ENCODE assay signal across 9 cellular contexts in genomic region chr19:42132030-42132628, GRCh38. TPM values are rescaled to one million over a fixed set of nuclear protein-coding genes. Genes with fewer than 3 reads are reported as not detected.
DNase-seq lines count a peak whose midpoint lies in the region; ATAC-seq and TF ChIP-seq lines count a peak whose summit lies in the region.
"Had no signal": no experiment of that assay in that cellular context is flagged by ENCODE, and none has a peak within 500 bp of the region (broad histone marks: within the 10 kb centered on the region; RNA-seq: fewer than 3 reads in every experiment).

POU2F2 (minus strand) TSS chr19:42132446; CDS start chr19:42132411, 35 bp downstream.

- peaks cover 24% of the 10 kb centered on the region for H3K27me3 Mint-ChIP-seq in WTC11 (ENCODE audit: low read depth)
- H3K27me3 Mint-ChIP-seq in central memory CD8-positive, alpha-beta T cell: no peaks in the 10 kb centered on the region

- peaks cover 4% of the 10 kb centered on the region for H3K4me1 ChIP-seq in ovary (ENCODE audit: insufficient read depth)

- TF ChIP-seq EP300 in ovary (IDR thresholded peaks at IDR 0.05): no peak

- H3K36me3 ChIP-seq in ovary: no peaks in the 10 kb centered on the region

- peaks cover 14% of the 10 kb centered on the region for H3K4me1 Mint-ChIP-seq in WTC11
- H3K4me1 Mint-ChIP-seq in central memory CD8-positive, alpha-beta T cell: peaks cover 60% of the 10 kb centered on the region

- no peaks in the 10 kb centered on the region for H3K36me3 Mint-ChIP-seq in WTC11
- peaks cover 10% of the 10 kb centered on the region for H3K36me3 Mint-ChIP-seq in central memory CD8-positive, alpha-beta T cell (ENCODE audit: insufficient read depth)

- TF ChIP-seq POLR2A in ovary (IDR thresholded peaks at IDR 0.05): no peak

- TF ChIP-seq CTCF in GM12865 (IDR thresholded peaks at IDR 0.05; ENCODE audit: insufficient read depth, low read depth, low read length, missing control alignments) (no peak), WTC11 (IDR thresholded peaks at IDR 0.05) (no peak), ovary (IDR thresholded peaks at IDR 0.05) (no peak)

- H3K4me3 ChIP-seq in GM12865 (ENCODE audit: low read depth, low read length): peak within 1 kb of the TSS; percentile 85
- no peak within 1 kb of the TSS for H3K4me3 ChIP-seq in ovary

- POLR2A ChIA-PET in WTC11 (lab: Charles Lee): interaction anchor here (1.2 to 2.1 kb wide), 4 partner anchors 18 to 111 kb away, joined by 3 to 6 read pairs (median 4); no protein-coding TSS in a partner anchor

- DNase-seq in GM12865 (ENCODE audit: low read depth): peak; percentile 84
- peak; percentile 27 for DNase-seq in WTC11 (ENCODE audit: low spot score)
- peak; percentile 64 to 76 for DNase-seq in central memory CD8-positive, alpha-beta T cell (ENCODE audit: low spot score in 2 of 2)
- peak; percentile 8 for DNase-seq in midbrain (lab: John Stamatoyannopoulos, UW)
- DNase-seq in stimulated activated CD8-positive, alpha-beta memory T cell treated with anti-CD3 and anti-CD28 coated beads, Interleukin-7, amount 100 ng/mL, for 4 hours (ENCODE audit: low read depth in 2 of 2): peak; percentile 92
- DNase-seq in AG20443 (ENCODE audit: low spot score): no peak
- DNase-seq in ovary: no peak

- peak within 1 kb of the TSS; percentile 76 for H3K4me3 Mint-ChIP-seq in WTC11
- peak within 1 kb of the TSS; percentile 74 for H3K4me3 Mint-ChIP-seq in central memory CD8-positive, alpha-beta T cell

- ATAC-seq in HG03097 (IDR thresholded peaks at IDR 0.05; ENCODE audit: low FRiP score, unreplicated experiment): peak; percentile 35
- peak; percentile 20 for ATAC-seq in WTC11
- peak; percentile 87 for ATAC-seq in central memory CD8-positive, alpha-beta T cell (replicated peaks; ENCODE audit: extremely low read depth, poor library complexity, severe bottlenecking)

- CTCF ChIA-PET in WTC11 (lab: Charles Lee): interaction anchor here (0.6 to 4.3 kb wide), 35 partner anchors 8 to 291 kb away, joined by 3 to 52 read pairs (median 4); partner anchors contain the start of genes PAFAH1B3 and PRR19

- no peak within 1 kb of the TSS for H3K27ac ChIP-seq in ovary

- 5 to 7% (median 5%) methylated on average over 13 to 16 of the region's 16 CpGs for WGBS in ovary, 3 donors

- no peaks in the 10 kb centered on the region for H3K9me3 ChIP-seq in ovary

- H3K9me3 Mint-ChIP-seq in WTC11: no peaks in the 10 kb centered on the region
- H3K9me3 Mint-ChIP-seq in central memory CD8-positive, alpha-beta T cell: no peaks in the 10 kb centered on the region

- H3K27me3 ChIP-seq in ovary: no peaks in the 10 kb centered on the region

- intact Hi-C loops in ovary (cut with DNase I): loop anchor here in 1 of 4 donors (5.0 to 10.0 kb wide), 2 partner anchors 53 to 165 kb away; no protein-coding TSS in a partner anchor

- H3K27ac Mint-ChIP-seq in WTC11: no peak within 1 kb of the TSS
- H3K27ac Mint-ChIP-seq in central memory CD8-positive, alpha-beta T cell (ENCODE audit: low read depth): peak within 1 kb of the TSS; percentile 26

TF ChIP-seq in WTC11, 78 proteins besides CTCF, POLR2A, EP300 and RAD21:
- no peak for TF ChIP-seq NR1H2 (CRISPR knock-in tag; IDR thresholded peaks at IDR 0.05)
- no peak for TF ChIP-seq FOXP1 (CRISPR knock-in tag; IDR thresholded peaks at IDR 0.05; ENCODE audit: borderline replicate concordance)
- no peak for TF ChIP-seq MAX (CRISPR knock-in tag; IDR thresholded peaks at IDR 0.05)
- TF ChIP-seq CDX4 (CRISPR knock-in tag; IDR thresholded peaks at IDR 0.05; ENCODE audit: borderline replicate concordance): no peak

RNA-seq across cellular contexts. Expression of gene POU2F2, which starts in this region (rescaled TPM):
- total RNA-seq in WTC11 (2021): 6.0 to 7.7 TPM (median 6.6 TPM) in 3 replicates
- 1 to 10 TPM in 4 of 7 donors, under 1 TPM in 2, not detected in 1; 0.72 to 4.3 (median 1.4) TPM for total RNA-seq in ovary
- polyA plus RNA-seq in ovary: 1 to 10 TPM in 1 of 2 donors, under 1 TPM in 1; 0.52 to 1.2 TPM
- total RNA-seq: SK-MEL-5 had no signal

Comparison
In these comparisons a context has a peak if more than half of its experiments do, and no peak if none do; other contexts are left out.
1. DNase-seq: peak in GM12865 (single experiment), WTC11 (single experiment), central memory CD8-positive, alpha-beta T cell (2 of 2), midbrain (single experiment) and stimulated activated CD8-positive, alpha-beta memory T cell treated with anti-CD3 and anti-CD28 coated beads, Interleukin-7, amount 100 ng/mL, for 4 hours (2 of 2); none in AG20443 (single experiment) and ovary (0 of 5).
2. ATAC-seq: peak in every context shown above with its lines; median percentile 87 in central memory CD8-positive, alpha-beta T cell; 35 in HG03097; 20 in WTC11.